19 cellular contexts compared by ENCODE assay signal in the genomic region with DNA sequence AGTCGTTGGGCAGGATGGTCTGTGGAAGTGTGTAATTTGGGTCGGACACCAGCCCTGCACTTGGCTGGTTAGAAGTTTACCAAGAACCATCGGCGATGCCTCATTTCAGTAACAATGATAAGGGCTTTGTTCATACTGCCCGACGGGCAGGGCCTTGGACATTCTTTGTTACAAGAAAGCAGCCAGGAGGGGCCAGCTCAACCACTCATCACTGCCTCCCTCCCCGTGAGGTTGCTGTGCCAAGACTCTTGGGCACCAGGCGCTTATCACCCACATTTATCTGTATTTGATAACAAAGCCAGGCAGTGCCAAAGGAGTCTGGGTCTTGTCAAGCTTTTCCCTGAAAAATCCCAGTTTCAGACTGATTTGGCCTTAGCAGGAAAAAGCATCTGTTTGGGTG.
"Had no signal": no experiment of that assay in that cellular context is flagged by ENCODE, and none has a peak within 500 bp of the region (broad histone marks: within the 10 kb centered on the region; RNA-seq: fewer than 3 reads in every experiment).

No MANE protein-coding gene starts in this region.

- H3K4me3 ChIP-seq: cardiac muscle cell, esophagus muscularis mucosa, hepatocyte, thoracic aorta, upper lobe of left lung had no signal

- H3K9me3 ChIP-seq: esophagus muscularis mucosa, thoracic aorta, upper lobe of left lung had no signal

- H3K27me3 ChIP-seq: cardiac muscle cell, esophagus muscularis mucosa, hepatocyte, upper lobe of left lung had no signal

- H3K36me3 Mint-ChIP-seq: activated naive CD4-positive, alpha-beta T cell treated with anti-CD3 and anti-CD28 coated beads, Interleukin-2, amount 10 ng/mL, durations not matched to agents 7 days and 5 days had no signal

- H3K9me3 Mint-ChIP-seq: activated CD4-positive, alpha-beta T cell treated with anti-CD3 and anti-CD28 coated beads, Interleukin-2, amount 10 ng/mL, durations not matched to agents 7 days and 5 days; activated naive CD4-positive, alpha-beta T cell treated with anti-CD3 and anti-CD28 coated beads, Interleukin-2, amount 10 ng/mL, durations not matched to agents 7 days and 5 days; activated T-cell treated with anti-CD3 and anti-CD28 coated beads, Interleukin-2, amount 50 U/mL, for 24 hours; activated T-helper 2 cell treated with anti-CD3 and anti-CD28 coated beads, Interferon-gamma antibody, Interleukin-2, Interleukin-4, amounts not matched to agents 10 μg/mL and 5 μg/mL and 100 μg/mL, durations not matched to agents 14 hours and 24 hours and 36 hours had no signal

- H3K27ac Mint-ChIP-seq: activated CD4-positive, alpha-beta T cell treated with anti-CD3 and anti-CD28 coated beads, Interleukin-2, amount 10 ng/mL, durations not matched to agents 7 days and 5 days; activated CD8-positive, alpha-beta T cell treated with anti-CD3 and anti-CD28 coated beads, Interleukin-2, amount 10 ng/mL, durations not matched to agents 7 days and 5 days; activated naive CD4-positive, alpha-beta T cell treated with anti-CD3 and anti-CD28 coated beads, Interleukin-2, amount 10 ng/mL, durations not matched to agents 7 days and 5 days; activated T-cell treated with anti-CD3 and anti-CD28 coated beads, Interleukin-2, amount 50 U/mL, for 24 hours; activated T-helper 2 cell treated with anti-CD3 and anti-CD28 coated beads, Interferon-gamma antibody, Interleukin-2, Interleukin-4, amounts not matched to agents 10 μg/mL and 5 μg/mL and 100 μg/mL, durations not matched to agents 14 hours and 24 hours and 36 hours; nephron had no signal

- ATAC-seq: activated CD8-positive, alpha-beta T cell treated with anti-CD3 and anti-CD28 coated beads, Interleukin-2, amount 10 ng/mL, durations not matched to agents 7 days and 5 days; left colon had no signal

- H3K27me3 Mint-ChIP-seq: activated CD4-positive, alpha-beta T cell treated with anti-CD3 and anti-CD28 coated beads, Interleukin-2, amount 10 ng/mL, durations not matched to agents 7 days and 5 days; activated naive CD4-positive, alpha-beta T cell treated with anti-CD3 and anti-CD28 coated beads, Interleukin-2, amount 10 ng/mL, durations not matched to agents 7 days and 5 days; activated T-cell treated with anti-CD3 and anti-CD28 coated beads, Interleukin-2, amount 50 U/mL, for 24 hours had no signal

- H3K27ac ChIP-seq: cardiac muscle cell, esophagus muscularis mucosa, hepatocyte, thoracic aorta, upper lobe of left lung had no signal

- H3K4me3 Mint-ChIP-seq: activated CD4-positive, alpha-beta T cell treated with anti-CD3 and anti-CD28 coated beads, Interleukin-2, amount 10 ng/mL, durations not matched to agents 7 days and 5 days; activated CD8-positive, alpha-beta T cell treated with anti-CD3 and anti-CD28 coated beads, Interleukin-2, amount 10 ng/mL, durations not matched to agents 7 days and 5 days; activated naive CD4-positive, alpha-beta T cell treated with anti-CD3 and anti-CD28 coated beads, Interleukin-2, amount 10 ng/mL, durations not matched to agents 7 days and 5 days; activated T-cell treated with anti-CD3 and anti-CD28 coated beads, Interleukin-2, amount 50 U/mL, for 24 hours; nephron had no signal

- DNase-seq: activated CD4-positive, alpha-beta T cell treated with anti-CD3 and anti-CD28 coated beads, Interleukin-2, amount 10 ng/mL, durations not matched to agents 7 days and 5 days; activated CD8-positive, alpha-beta T cell treated with anti-CD3 and anti-CD28 coated beads, Interleukin-2, amount 10 ng/mL, durations not matched to agents 7 days and 5 days; activated naive CD4-positive, alpha-beta T cell treated with anti-CD3 and anti-CD28 coated beads, Interleukin-2, amount 10 ng/mL, durations not matched to agents 7 days and 5 days; activated T-cell treated with anti-CD3 and anti-CD28 coated beads, Interleukin-2, amount 50 U/mL, for 24 hours; dermis blood vessel endothelial cell; effector memory CD4-positive, alpha-beta T cell; left colon; midbrain; stimulated activated CD4-positive, alpha-beta T cell treated with anti-CD3 and anti-CD28 coated beads, Interleukin-15, amount 100 ng/mL, for 24 hours; stimulated activated CD4-positive, alpha-beta T cell treated with anti-CD3 and anti-CD28 coated beads, Interleukin-2, amount 100 ng/mL, for 48 hours; T-helper 1 cell; T1000; upper lobe of left lung had no signal

- H3K36me3 ChIP-seq: cardiac muscle cell, esophagus muscularis mucosa, thoracic aorta, upper lobe of left lung had no signal
